10 cellular contexts compared by ENCODE assay signal in genomic region chr10:100183482-100183881, GRCh38. TPM values are rescaled to one million over a fixed set of nuclear protein-coding genes. Genes with fewer than 3 reads are reported as not detected.
DNase-seq lines count a peak whose midpoint lies in the region; ATAC-seq, FAIRE-seq and TF ChIP-seq lines count a peak whose summit lies in the region.
"Had no signal": no experiment of that assay in that cellular context is flagged by ENCODE, and none has a peak within 500 bp of the region (broad histone marks: within the 10 kb centered on the region; RNA-seq: fewer than 3 reads in every experiment).

No MANE protein-coding gene starts in this region.

- peak; percentile 66 for FAIRE-seq in D721Med (lab: Jason Lieb, UNC)

- intact Hi-C loops in activated T-helper 2 cell treated with anti-CD3 and anti-CD28 coated beads, Interferon-gamma antibody, Interleukin-2, Interleukin-4, amounts not matched to agents 10 μg/mL and 5 μg/mL and 100 μg/mL, durations not matched to agents 14 hours and 24 hours and 36 hours (cut with micrococcal nuclease) = no loop called here

- no peak for TF ChIP-seq EP300 in SK-N-SH (IDR thresholded peaks at IDR 0.05; ENCODE audit: borderline replicate concordance in 1 of 2, low read depth in 1 of 2, low read length in 1 of 2)

- POLR2A ChIA-PET in SK-N-SH (lab: Yijun Ruan, JAX) = no interaction called here

- peak overlapping the region; percentile 27 for H3K4me3 Mint-ChIP-seq in activated T-helper 2 cell treated with anti-CD3 and anti-CD28 coated beads, Interferon-gamma antibody, Interleukin-2, Interleukin-4, amounts not matched to agents 10 μg/mL and 5 μg/mL and 100 μg/mL, durations not matched to agents 14 hours and 24 hours and 36 hours (ENCODE audit: low read depth)

- H4K20me1 ChIP-seq in SK-N-SH (ENCODE audit: insufficient read depth) = no peaks in the 10 kb centered on the region

- TF ChIP-seq RAD21 in SK-N-SH (IDR thresholded peaks at IDR 0.05; ENCODE audit: low read length) = no peak

- no peaks in the 10 kb centered on the region for H3K9me3 Mint-ChIP-seq in activated T-helper 2 cell treated with anti-CD3 and anti-CD28 coated beads, Interferon-gamma antibody, Interleukin-2, Interleukin-4, amounts not matched to agents 10 μg/mL and 5 μg/mL and 100 μg/mL, durations not matched to agents 14 hours and 24 hours and 36 hours

- H3K9ac ChIP-seq in mucosa of rectum (ENCODE audit: low read depth in 1 of 2, low read length in 2 of 2) = peak overlapping the region in 1 of 2 donors; percentile 40
- no peak overlapping the region for H3K9ac ChIP-seq in SK-N-SH

- H3F3A ChIP-seq in SK-N-SH (replicated peaks; ENCODE audit: insufficient read depth) = no peaks in the 10 kb centered on the region

- H3K27ac ChIP-seq in mucosa of rectum (ENCODE audit: low read depth in 2 of 2, low read length in 2 of 2) (peak overlapping the region; percentile 76 to 84), SK-N-SH (ENCODE audit: low read depth in 2 of 2, low read length in 1 of 2) (no peak overlapping the region)

- WGBS in SK-N-SH (ENCODE audit: low lambda C conversion rate) = 83% methylated on average over 3 of the region's 3 CpGs

- CTCF ChIA-PET in SK-N-SH (lab: Yijun Ruan, JAX) = interaction anchor here (1.7 to 2.5 kb wide), 3 partner anchors 11 to 337 kb away, joined by 5 to 10 read pairs (median 6); no protein-coding TSS in a partner anchor

- no peaks in the 10 kb centered on the region for H3K9me2 ChIP-seq in SK-N-SH

- H3K4me2 ChIP-seq in SK-N-SH = no peak overlapping the region

- DNase-seq in D721Med (ENCODE audit: insufficient read length, low spot score) (no peak), NAMALWA (ENCODE audit: low spot score) (peak; percentile 11), SK-N-SH (no peak), ACHN (no peak)
- no peak for DNase-seq in activated T-helper 2 cell treated with anti-CD3 and anti-CD28 coated beads, Interferon-gamma antibody, Interleukin-2, Interleukin-4, amounts not matched to agents 10 μg/mL and 5 μg/mL and 100 μg/mL, durations not matched to agents 14 hours and 24 hours and 36 hours (ENCODE audit: low spot score)
- DNase-seq: activated T-cell treated with anti-CD3 and anti-CD28 coated beads for 4 hours, RPMI8226 had no signal

- H3K36me3 ChIP-seq in mucosa of rectum (ENCODE audit: control insufficient read depth in 2 of 2, insufficient read depth in 2 of 2, low read length in 2 of 2) (peaks cover 0 to 8% of the 10 kb centered on the region in 2 donors), SK-N-SH (replicated peaks in 1 of 2; ENCODE audit: control insufficient read depth in 1 of 2, insufficient read depth in 2 of 2, low read length in 1 of 2) (peaks cover 45 to 52% of the 10 kb centered on the region in 2 experiments)

- H3K9me3 ChIP-seq in mucosa of rectum (ENCODE audit: control insufficient read depth in 2 of 2, low read length in 2 of 2) (no peaks in the 10 kb centered on the region), SK-N-SH (no peaks in the 10 kb centered on the region)

- no peaks in the 10 kb centered on the region for H3K27me3 ChIP-seq in mucosa of rectum (ENCODE audit: control insufficient read depth in 2 of 2, insufficient read depth in 2 of 2, low read length in 2 of 2)
- H3K27me3 ChIP-seq in SK-N-SH (ENCODE audit: insufficient read depth) = no peaks in the 10 kb centered on the region

- in situ Hi-C loops in ACHN (cut with HindIII; ENCODE audit: low pct_ligation_motif_present, low pct_unique_long_range_greater_than_20kb, low sequenced_read_pairs) = no loop called here

- H3K4me1 Mint-ChIP-seq in activated T-helper 2 cell treated with anti-CD3 and anti-CD28 coated beads, Interferon-gamma antibody, Interleukin-2, Interleukin-4, amounts not matched to agents 10 μg/mL and 5 μg/mL and 100 μg/mL, durations not matched to agents 14 hours and 24 hours and 36 hours (ENCODE audit: low read depth) = peaks cover 56% of the 10 kb centered on the region

- ATAC-seq in HG02798 (IDR thresholded peaks at IDR 0.05; ENCODE audit: poor library complexity, unreplicated experiment) (no peak), HG02610 (IDR thresholded peaks at IDR 0.05; ENCODE audit: unreplicated experiment) (no peak)

- H2AFZ ChIP-seq in SK-N-SH (ENCODE audit: low read depth) = no peak overlapping the region

- H3K4me1 ChIP-seq in mucosa of rectum (ENCODE audit: control insufficient read depth in 2 of 2, insufficient read depth in 2 of 2, low read length in 2 of 2) (peaks cover 34 to 52% of the 10 kb centered on the region in 2 donors), SK-N-SH (ENCODE audit: control insufficient read depth in 1 of 2, insufficient read depth in 2 of 2, low read depth in 1 of 2, low read length in 1 of 2) (peaks cover 14 to 23% of the 10 kb centered on the region in 2 experiments; a peak in 3 of 4 replicates)

- H3K27me3 Mint-ChIP-seq in activated T-helper 2 cell treated with anti-CD3 and anti-CD28 coated beads, Interferon-gamma antibody, Interleukin-2, Interleukin-4, amounts not matched to agents 10 μg/mL and 5 μg/mL and 100 μg/mL, durations not matched to agents 14 hours and 24 hours and 36 hours (ENCODE audit: low read depth) = no peaks in the 10 kb centered on the region

- H3K27ac Mint-ChIP-seq in activated T-helper 2 cell treated with anti-CD3 and anti-CD28 coated beads, Interferon-gamma antibody, Interleukin-2, Interleukin-4, amounts not matched to agents 10 μg/mL and 5 μg/mL and 100 μg/mL, durations not matched to agents 14 hours and 24 hours and 36 hours = no peak overlapping the region

- H3K36me3 Mint-ChIP-seq in activated T-helper 2 cell treated with anti-CD3 and anti-CD28 coated beads, Interferon-gamma antibody, Interleukin-2, Interleukin-4, amounts not matched to agents 10 μg/mL and 5 μg/mL and 100 μg/mL, durations not matched to agents 14 hours and 24 hours and 36 hours (ENCODE audit: low read depth) = peaks cover 59% of the 10 kb centered on the region

- H3K79me2 ChIP-seq in SK-N-SH (ENCODE audit: insufficient read depth) = peaks cover 93% of the 10 kb centered on the region

- no peak for TF ChIP-seq CTCF in D721Med (IDR thresholded peaks at IDR 0.05; ENCODE audit: insufficient read depth, missing control alignments)
- TF ChIP-seq CTCF in SK-N-SH (IDR thresholded peaks at IDR 0.05) = no peak

- H3K4me3 ChIP-seq in mucosa of rectum (ENCODE audit: low read length in 2 of 2) = peak overlapping the region in 1 of 2 donors; percentile 48
- H3K4me3 ChIP-seq in SK-N-SH (ENCODE audit: low read depth in 2 of 2, low read length in 1 of 2) = no peak overlapping the region

TF ChIP-seq in SK-N-SH, 30 proteins besides CTCF, POLR2A, EP300 and RAD21 (continues in another document):
- TF ChIP-seq PBX3 (IDR thresholded peaks at IDR 0.05) = no peak
- TF ChIP-seq NFIC (IDR thresholded peaks at IDR 0.05; ENCODE audit: borderline replicate concordance) = no peak
- no peak for TF ChIP-seq MEF2A (IDR thresholded peaks at IDR 0.05; ENCODE audit: borderline replicate concordance, low read depth)
- no peak for TF ChIP-seq GATA2 (CRISPR knock-in tag; IDR thresholded peaks at IDR 0.05)
- no peak for TF ChIP-seq POLR2AphosphoS5 (IDR thresholded peaks at IDR 0.05; ENCODE audit: low read depth, low read length)
- no peak for TF ChIP-seq ELF1 (IDR thresholded peaks at IDR 0.05)
- TF ChIP-seq CHD2 (IDR thresholded peaks at IDR 0.05; ENCODE audit: low read length, partially characterized antibody) = no peak
- no peak for TF ChIP-seq REST (IDR thresholded peaks at IDR 0.05; ENCODE audit: low read depth, low read length)
- no peak for TF ChIP-seq TCF12 (IDR thresholded peaks at IDR 0.05)

RNA-seq across cellular contexts. Expression of gene ERLIN1, which starts 2.3 kb away (rescaled TPM):
- 18.2 and 19.4 TPM in 2 replicates for total RNA-seq in activated T-helper 2 cell treated with anti-CD3 and anti-CD28 coated beads, Interferon-gamma antibody, Interleukin-2, Interleukin-4, amounts not matched to agents 10 μg/mL and 5 μg/mL and 100 μg/mL, durations not matched to agents 14 hours and 24 hours and 36 hours
- polyA plus RNA-seq in SK-N-SH (2012; rRNA removed) = 43.8 and 46.7 TPM in 2 replicates
- polyA plus RNA-seq in SK-N-SH (2012; cell fraction: cytosol; rRNA removed) = 47.6 and 51.8 TPM in 2 replicates
- 9.3 and 23.7 TPM in 2 replicates for polyA plus RNA-seq in SK-N-SH (2012; cell fraction: nucleus; rRNA removed)

RNA-seq across cellular contexts. Expression of gene CHUK, which starts 45.9 kb away (rescaled TPM):
- 31.2 and 33.1 TPM in 2 replicates for total RNA-seq in activated T-helper 2 cell treated with anti-CD3 and anti-CD28 coated beads, Interferon-gamma antibody, Interleukin-2, Interleukin-4, amounts not matched to agents 10 μg/mL and 5 μg/mL and 100 μg/mL, durations not matched to agents 14 hours and 24 hours and 36 hours
- polyA plus RNA-seq in SK-N-SH (2012; rRNA removed) = 8.8 and 13.4 TPM in 2 replicates
- 15.1 and 16.8 TPM in 2 replicates for polyA plus RNA-seq in SK-N-SH (2012; cell fraction: cytosol; rRNA removed)
- 6.7 and 16.3 TPM in 2 replicates for polyA plus RNA-seq in SK-N-SH (2012; cell fraction: nucleus; rRNA removed)

Comparison
In these comparisons a context has a peak if more than half of its experiments do, and no peak if none do; other contexts are left out.
1. H3K27ac ChIP-seq: peak in mucosa of rectum (2 of 2); none in SK-N-SH (0 of 2).